In the genomic region with DNA sequence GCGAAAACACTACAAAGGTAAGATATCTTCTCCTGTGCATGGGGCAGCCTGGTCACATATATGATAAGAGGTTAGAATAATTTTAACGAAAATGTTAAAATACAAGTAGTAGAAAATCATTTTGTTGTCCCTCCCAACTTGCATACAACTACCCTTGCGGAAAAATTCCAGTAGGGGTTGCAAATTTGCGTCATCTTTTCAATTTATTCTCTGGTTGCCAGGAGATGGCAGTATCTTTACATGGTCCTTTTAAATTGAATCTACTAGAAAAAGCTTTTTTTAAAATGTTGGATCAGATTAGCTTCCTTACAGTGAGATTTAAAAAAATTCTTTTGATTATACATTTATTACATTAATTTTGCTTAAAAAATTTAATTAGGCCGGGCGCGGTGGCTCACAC, we compare ENCODE assay signal across 13 cellular contexts. TPM values are rescaled to one million over a fixed set of nuclear protein-coding genes. Genes with fewer than 3 reads are reported as not detected.
A peak's percentile ranks its signal among the peaks of the same experiment; 100 is the strongest.
DNase-seq lines count a peak whose midpoint lies in the region; ATAC-seq and TF ChIP-seq lines count a peak whose summit lies in the region.
"Had no signal": no experiment of that assay in that cellular context is flagged by ENCODE, and none has a peak within 500 bp of the region (broad histone marks: within the 10 kb centered on the region; RNA-seq: fewer than 3 reads in every experiment).

No MANE protein-coding gene starts in this region.

- ATAC-seq in esophagus mucosa (no peak), GM18861 (IDR thresholded peaks at IDR 0.05; ENCODE audit: unreplicated experiment) (no peak)
- ATAC-seq: natural killer cell treated with Interleukin-12 subunit alpha and Interleukin-12 subunit beta and Interleukin-15 and Interleukin-18, amount 100 ng/mL, for 72 hours had no signal

- peak; percentile 45 for TF ChIP-seq CTCF in liver (IDR thresholded peaks at IDR 0.05; ENCODE audit: low read depth, low read length, missing input control)

- peaks cover 1 to 22% (median 18%) of the 10 kb centered on the region in 4 donors for H3K4me1 ChIP-seq in liver (ENCODE audit: control insufficient read depth in 4 of 4, insufficient read depth in 4 of 4, low read length in 3 of 4)
- H3K4me1 ChIP-seq: SJCRH30 had no signal

- no peak overlapping the region for H3K27ac ChIP-seq in liver (ENCODE audit: low read depth in 1 of 2, low read length in 2 of 2)
- H3K27ac ChIP-seq: SJCRH30 had no signal

- H3K4me3 ChIP-seq in liver (ENCODE audit: low read depth in 1 of 3, low read length in 3 of 3) = no peak overlapping the region
- H3K4me3 ChIP-seq: SJCRH30 had no signal

- TF ChIP-seq RAD21 in liver (IDR thresholded peaks at IDR 0.05) = peak; percentile 69 to 71

- DNase-seq in D341Med (ENCODE audit: low spot score) (peak; percentile 45), Kasumi-1 (lab: John Stamatoyannopoulos, UW) (peak; percentile 27 to 40), astrocyte of the hippocampus (ENCODE audit: low read depth, low spot score) (peak; percentile 10), NCI-H446 (lab: John Stamatoyannopoulos, UW) (no peak), UCSD-AML1 (lab: John Stamatoyannopoulos, UW; ENCODE audit: unreplicated experiment) (no peak)
- DNase-seq: aorta, head of caudate nucleus, NCI-H187 treated with DMSO at 0.1 percent for 48 hours had no signal

- peaks cover 7 to 30% (median 24%) of the 10 kb centered on the region in 4 donors for H3K36me3 ChIP-seq in liver (ENCODE audit: control insufficient read depth in 4 of 4, insufficient read depth in 3 of 4, low read depth in 1 of 4, low read length in 3 of 4)

- 87% methylated on average over 7 of the region's 7 CpGs for WGBS in liver

- no peak overlapping the region for H3K9ac ChIP-seq in liver (ENCODE audit: low read depth in 1 of 2, low read length in 2 of 2)

- no peaks in the 10 kb centered on the region for H3K9me3 ChIP-seq in liver (ENCODE audit: control insufficient read depth in 4 of 4, low read length in 3 of 4)
- H3K9me3 ChIP-seq: SJCRH30 had no signal

- H3K27me3 ChIP-seq in liver (ENCODE audit: control insufficient read depth in 4 of 4, insufficient read depth in 4 of 4, low read length in 3 of 4) = no peaks in the 10 kb centered on the region
- H3K27me3 ChIP-seq: SJCRH30 had no signal

TF ChIP-seq in liver, 16 proteins besides CTCF, POLR2A, EP300 and RAD21:
- TF ChIP-seq HNF4A (conservative IDR thresholded peaks at IDR 0.05) = no peak
- TF ChIP-seq RXRA (IDR thresholded peaks at IDR 0.05) = no peak
- no peak for TF ChIP-seq FOXA1 (IDR thresholded peaks at IDR 0.05)
- TF ChIP-seq REST (IDR thresholded peaks at IDR 0.05) = no peak
- TF ChIP-seq, protein P1, sequence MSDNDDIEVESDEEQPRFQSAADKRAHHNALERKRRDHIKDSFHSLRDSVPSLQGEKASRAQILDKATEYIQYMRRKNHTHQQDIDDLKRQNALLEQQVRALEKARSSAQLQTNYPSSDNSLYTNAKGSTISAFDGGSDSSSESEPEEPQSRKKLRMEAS (IDR thresholded peaks at IDR 0.05) = no peak
- TF ChIP-seq SP1 (IDR thresholded peaks at IDR 0.05) = no peak
- TF ChIP-seq ATF3 (IDR thresholded peaks at IDR 0.05) = no peak
- TF ChIP-seq EGR1 (IDR thresholded peaks at IDR 0.05; ENCODE audit: low read depth in 2 of 2) = no peak
- no peak for TF ChIP-seq TAF1 (conservative IDR thresholded peaks at IDR 0.05)
- no peak for TF ChIP-seq JUND (IDR thresholded peaks at IDR 0.05)
- no peak for TF ChIP-seq YY1 (IDR thresholded peaks at IDR 0.05)
- no peak for TF ChIP-seq HNF4G (IDR thresholded peaks at IDR 0.05)
- no peak for TF ChIP-seq FOXA2 (IDR thresholded peaks at IDR 0.05)

RNA-seq across cellular contexts. Expression of gene S100PBP, which starts 10.9 kb away (rescaled TPM):
- total RNA-seq in liver (10 to 100 TPM; 15.8 to 24.8 TPM), esophagus mucosa (16.5 TPM)
- polyA plus RNA-seq in liver = 1 to 10 TPM; 1.9 to 6.4 TPM

RNA-seq across cellular contexts. Expression of gene YARS1, which starts 11.2 kb away (rescaled TPM):
- total RNA-seq in liver (10 to 100 TPM; 31.6 to 94.0 TPM), esophagus mucosa (93.3 TPM)
- polyA plus RNA-seq in liver = 10 to 100 TPM; 39.3 to 65.8 TPM

RNA-seq across cellular contexts. Expression of gene FNDC5, which starts 42.4 kb away (rescaled TPM):
- total RNA-seq in liver (10 to 100 TPM in 1 of 2 donors, 1 to 10 TPM in 1; 2.5 to 10.5 TPM), esophagus mucosa (not detected)
- polyA plus RNA-seq in liver = 1 to 10 TPM in 1 of 2 donors, under 1 TPM in 1; 0.43 to 1.5 TPM
- total RNA-seq: natural killer cell treated with Interleukin-12 subunit alpha and Interleukin-12 subunit beta and Interleukin-15 and Interleukin-18, amount 100 ng/mL, for 72 hours had no signal

RNA-seq across cellular contexts. Expression of gene HPCA, which starts 58.0 kb away (rescaled TPM):
- total RNA-seq in liver (not detected), esophagus mucosa (not detected)
- not detected for polyA plus RNA-seq in liver
- total RNA-seq: SJCRH30 had no signal

Comparison
In these comparisons a context has a peak if more than half of its experiments do, and no peak if none do; other contexts are left out.
1. DNase-seq: peak in D341Med (single experiment), Kasumi-1 (2 of 2) and astrocyte of the hippocampus (single experiment); none in NCI-H446 (0 of 2) and UCSD-AML1 (single experiment).